In the genomic region with DNA sequence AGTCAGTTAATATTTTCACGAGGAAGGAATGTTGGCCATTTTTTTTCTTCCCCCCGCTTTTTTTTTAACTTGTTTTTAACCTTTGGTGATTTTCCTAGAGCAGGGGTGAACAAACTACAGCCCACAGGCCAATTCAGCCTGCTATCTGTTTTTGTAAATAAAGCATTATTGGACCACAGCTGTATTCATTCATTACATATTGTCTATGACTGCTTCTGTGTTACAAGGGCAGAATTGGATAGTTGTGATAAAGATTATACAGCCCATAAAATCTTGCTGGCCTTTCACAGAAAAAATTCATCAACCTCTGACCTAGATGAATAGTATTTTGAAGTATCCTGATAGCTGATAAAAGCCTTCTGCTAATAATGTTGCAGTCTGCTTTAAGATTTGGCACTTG, we compare ENCODE assay signal across 16 cellular contexts.
DNase-seq lines count a peak whose midpoint lies in the region; ATAC-seq, FAIRE-seq and TF ChIP-seq lines count a peak whose summit lies in the region.
"Had no signal": no experiment of that assay in that cellular context is flagged by ENCODE, and none has a peak within 500 bp of the region (broad histone marks: within the 10 kb centered on the region; RNA-seq: fewer than 3 reads in every experiment).

No MANE protein-coding gene starts in this region.

- H3K36me3 Mint-ChIP-seq in astrocyte (ENCODE audit: low read depth, unreplicated experiment): peaks cover 7% of the 10 kb centered on the region
- H3K36me3 Mint-ChIP-seq: activated naive CD4-positive, alpha-beta T cell treated with anti-CD3 and anti-CD28 coated beads, Interleukin-2, amount 50 U/mL, for 72 hours; naive B cell had no signal

- no peaks in the 10 kb centered on the region for H3K9me3 Mint-ChIP-seq in astrocyte (ENCODE audit: unreplicated experiment)
- H3K9me3 Mint-ChIP-seq: activated naive CD4-positive, alpha-beta T cell treated with anti-CD3 and anti-CD28 coated beads, Interleukin-2, amount 50 U/mL, for 72 hours; activated T-cell treated with anti-CD3 and anti-CD28 coated beads, Interleukin-2, amount 50 U/mL, for 24 hours; naive B cell had no signal

- dilution Hi-C loops in keratinocyte (cut with MboI; ENCODE audit: extremely low pct_ligation_motif_present, low sequenced_read_pairs): no loop called here

- no peak overlapping the region for H3K4me3 Mint-ChIP-seq in astrocyte (ENCODE audit: unreplicated experiment)
- H3K4me3 Mint-ChIP-seq: activated T-cell treated with anti-CD3 and anti-CD28 coated beads, Interleukin-2, amount 50 U/mL, for 24 hours; naive B cell had no signal

- DNase-seq in HT-29 (ENCODE audit: low spot score) (peak; percentile 8), astrocyte (ENCODE audit: low read depth) (no peak), keratinocyte (ENCODE audit: low read depth, low spot score) (no peak), stomach (no peak), HK-2 (ENCODE audit: unreplicated experiment) (no peak), NCI-H345 treated with DMSO at 0.1 percent for 48 hours (lab: John Stamatoyannopoulos, UW; ENCODE audit: unreplicated experiment) (no peak)
- no peak for DNase-seq in activated T-cell treated with anti-CD3 and anti-CD28 coated beads, Interleukin-2, amount 50 U/mL, for 1 hour
- DNase-seq: activated CD4-positive, alpha-beta T cell treated with anti-CD3 and anti-CD28 coated beads, Interleukin-2, amount 50 U/mL, for 4 hours; activated T-cell treated with anti-CD3 and anti-CD28 coated beads, Interleukin-2, amount 50 U/mL, for 24 hours; naive B cell; NCI-H187; stimulated activated naive CD4-positive, alpha-beta T cell treated with Interleukin-2 at 50 U/mL for 16 hours had no signal

- H4K20me1 ChIP-seq in astrocyte (ENCODE audit: insufficient read depth, low read length): peaks cover under 1% of the 10 kb centered on the region
- H4K20me1 ChIP-seq in keratinocyte (ENCODE audit: control insufficient read depth, extremely low read depth, insufficient read depth, low read length): no peaks in the 10 kb centered on the region

- no peaks in the 10 kb centered on the region for H3K9me1 ChIP-seq in keratinocyte (ENCODE audit: control insufficient read depth, extremely low read depth, insufficient read depth, low read length)

- TF ChIP-seq EP300 in stomach (IDR thresholded peaks at IDR 0.05): no peak

- no peak for TF ChIP-seq POLR2A in stomach (IDR thresholded peaks at IDR 0.05)

- H3K27ac Mint-ChIP-seq in astrocyte (ENCODE audit: unreplicated experiment): peak overlapping the region; percentile 94
- H3K27ac Mint-ChIP-seq: activated naive CD4-positive, alpha-beta T cell treated with anti-CD3 and anti-CD28 coated beads, Interleukin-2, amount 50 U/mL, for 72 hours; activated T-cell treated with anti-CD3 and anti-CD28 coated beads, Interleukin-2, amount 50 U/mL, for 24 hours; naive B cell had no signal

- H3K27me3 ChIP-seq in astrocyte (ENCODE audit: insufficient read depth, low read length): no peaks in the 10 kb centered on the region
- no peaks in the 10 kb centered on the region for H3K27me3 ChIP-seq in keratinocyte (ENCODE audit: control insufficient read depth, extremely low read depth, insufficient read depth, low read length)
- no peaks in the 10 kb centered on the region for H3K27me3 ChIP-seq in stomach

- no peaks in the 10 kb centered on the region for H3K27me3 Mint-ChIP-seq in astrocyte (ENCODE audit: low read depth, unreplicated experiment)

- TF ChIP-seq CTCF in astrocyte (IDR thresholded peaks at IDR 0.05; ENCODE audit: insufficient read depth, low read depth, low read length) (no peak), keratinocyte (optimal IDR thresholded peaks at IDR 0.05 in 1 of 3, IDR thresholded peaks at IDR 0.05 in 1 of 3, conservative IDR thresholded peaks at IDR 0.05 in 1 of 3; ENCODE audit: extremely low read depth in 1 of 3, insufficient read depth in 2 of 3, low read length in 3 of 3) (no peak), stomach (IDR thresholded peaks at IDR 0.05) (no peak)

- H3K4me2 ChIP-seq in astrocyte (ENCODE audit: low read length) (peak overlapping the region; percentile 64), keratinocyte (ENCODE audit: control insufficient read depth, extremely low read depth, insufficient read depth, low read depth, low read length) (peak overlapping the region; percentile 93)

- intact Hi-C loops in stomach (cut with DNase I; ENCODE audit: low total_unique reads): no loop called here

- FAIRE-seq in astrocyte (lab: Jason Lieb, UNC) (no peak), keratinocyte (lab: Jason Lieb, UNC) (no peak)
- FAIRE-seq: bronchial epithelial cell, H54 had no signal

- peaks cover 22% of the 10 kb centered on the region for H3K4me1 ChIP-seq in astrocyte (ENCODE audit: insufficient read depth, low read length)
- peaks cover 25% of the 10 kb centered on the region for H3K4me1 ChIP-seq in keratinocyte (ENCODE audit: control insufficient read depth, extremely low read depth, insufficient read depth, low read length)
- peaks cover 15 to 37% (median 25%) of the 10 kb centered on the region in 4 donors for H3K4me1 ChIP-seq in stomach

- H3K9me3 ChIP-seq in astrocyte (ENCODE audit: insufficient read depth, low read depth, low read length): no peaks in the 10 kb centered on the region
- H3K9me3 ChIP-seq in keratinocyte (ENCODE audit: control insufficient read depth, low read depth, low read length): no peaks in the 10 kb centered on the region
- no peaks in the 10 kb centered on the region for H3K9me3 ChIP-seq in stomach

- no peak for ATAC-seq in HG03442 (IDR thresholded peaks at IDR 0.05; ENCODE audit: unreplicated experiment)
- ATAC-seq: activated naive CD4-positive, alpha-beta T cell treated with anti-CD3 and anti-CD28 coated beads, Interleukin-2, amount 50 U/mL, for 72 hours had no signal

- H3K79me2 ChIP-seq in astrocyte (ENCODE audit: insufficient read depth, low read length): no peaks in the 10 kb centered on the region
- H3K79me2 ChIP-seq in keratinocyte (ENCODE audit: control insufficient read depth, insufficient read depth, low read length): peaks cover 4% of the 10 kb centered on the region

- H3K9ac ChIP-seq in astrocyte (ENCODE audit: low read length): peak overlapping the region; percentile 27
- peak overlapping the region; percentile 77 for H3K9ac ChIP-seq in keratinocyte (ENCODE audit: control insufficient read depth, extremely low read depth, insufficient read depth, low read length)

- H3K36me3 ChIP-seq in astrocyte (ENCODE audit: insufficient read depth, low read length) (peaks cover 8% of the 10 kb centered on the region), keratinocyte (ENCODE audit: control insufficient read depth in 2 of 2, extremely low read depth in 1 of 2, insufficient read depth in 2 of 2, low read length in 2 of 2) (peaks cover 1 to 14% of the 10 kb centered on the region in 2 experiments), stomach (peaks cover 0 to 38% (median 33%) of the 10 kb centered on the region in 4 donors)

- H3K27ac ChIP-seq in astrocyte (ENCODE audit: low read depth, low read length) (peak overlapping the region; percentile 67), keratinocyte (ENCODE audit: control insufficient read depth, insufficient read depth, low read length) (peak overlapping the region; percentile 97), stomach (peak overlapping the region in 3 of 5 donors; percentile 9 to 73 (median 55))

- 12 to 50% (median 34%) methylated on average over 2 of the region's 2 CpGs for WGBS in stomach, 5 donors

- no peak overlapping the region for H3K4me3 ChIP-seq in astrocyte (ENCODE audit: insufficient read depth, low read depth, low read length)
- peak overlapping the region in 2 of 3 experiments; percentile 47 to 57 for H3K4me3 ChIP-seq in keratinocyte (ENCODE audit: control insufficient read depth in 2 of 3, extremely low read depth in 1 of 3, insufficient read depth in 2 of 3, low read depth in 1 of 3, low read length in 3 of 3)
- no peak overlapping the region for H3K4me3 ChIP-seq in stomach

- H3K4me1 Mint-ChIP-seq in astrocyte (ENCODE audit: low read depth, unreplicated experiment): peaks cover 37% of the 10 kb centered on the region
- H3K4me1 Mint-ChIP-seq: naive B cell had no signal

- H2AFZ ChIP-seq in astrocyte (ENCODE audit: low read depth, low read length): no peak overlapping the region
- H2AFZ ChIP-seq in keratinocyte (ENCODE audit: control insufficient read depth, low read length): peak overlapping the region; percentile 56

Comparison
In these comparisons a context has a peak if more than half of its experiments do, and no peak if none do; other contexts are left out.
1. H3K4me3 ChIP-seq: peak in keratinocyte (2 of 3); none in astrocyte (single experiment) and stomach (0 of 4).
2. Peak in every context shown above with its lines, with median percentiles within 50 percentile points of each other: H3K27ac ChIP-seq.